In the genomic region with DNA sequence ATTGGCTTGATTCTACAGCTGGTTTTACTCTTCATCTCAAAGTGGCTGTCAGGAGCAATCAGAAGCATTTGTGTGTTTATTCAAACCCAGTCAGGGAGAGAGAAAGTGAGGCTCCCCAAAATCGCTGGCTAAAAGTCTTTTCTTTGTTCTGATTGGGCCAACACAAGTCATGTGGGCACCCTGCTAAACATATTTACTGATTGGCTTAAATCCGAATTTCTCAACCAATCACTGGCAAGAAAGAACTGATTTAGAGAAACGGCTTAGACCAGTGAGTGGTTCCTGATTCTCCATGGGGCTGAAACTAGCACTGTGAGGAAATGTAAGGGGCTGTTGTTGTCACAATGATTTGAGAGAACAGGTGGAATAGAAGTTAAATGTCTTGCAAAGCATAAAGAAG, we compare ENCODE assay signal across 5 cellular contexts.
"Had no signal": no experiment of that assay in that cellular context is flagged by ENCODE, and none has a peak within 500 bp of the region (broad histone marks: within the 10 kb centered on the region; RNA-seq: fewer than 3 reads in every experiment).

No MANE protein-coding gene starts in this region.

- H3K36me3 Mint-ChIP-seq: IgD-negative memory B cell had no signal

- H2AFZ ChIP-seq: GM23248 had no signal

- H3K27ac ChIP-seq: GM23248 had no signal

- H3K27me3 Mint-ChIP-seq: IgD-negative memory B cell had no signal

- DNase-seq: GM23248, H9, HCEC 1CT, KBM-7 had no signal

- H3K4me1 Mint-ChIP-seq: IgD-negative memory B cell had no signal

- H3K9me3 Mint-ChIP-seq: H9 had no signal

- H3K27ac Mint-ChIP-seq: H9, IgD-negative memory B cell had no signal

- H3K9ac ChIP-seq: GM23248 had no signal

- H3K4me3 Mint-ChIP-seq: H9, IgD-negative memory B cell had no signal

- H3K4me3 ChIP-seq: GM23248 had no signal
